In genomic region chr3:121749276-121750086, GRCh38 we compare ENCODE assay signal across 8 cellular contexts. TPM values are rescaled to one million over a fixed set of nuclear protein-coding genes. Genes with fewer than 3 reads are reported as not detected.
DNase-seq lines count a peak whose midpoint lies in the region; ATAC-seq, FAIRE-seq and TF ChIP-seq lines count a peak whose summit lies in the region.

Gene GOLGB1, minus strand, starts transcription at chr3:121749741. Its CDS starts 18,770 bp downstream, at chr3:121730971.

- no peaks in the 10 kb centered on the region for H3K27me3 ChIP-seq in BE2C

- peak; percentile 96 for ATAC-seq in HG03442 (IDR thresholded peaks at IDR 0.05; ENCODE audit: unreplicated experiment)

- no peak for TF ChIP-seq CTCF in BE2C (IDR thresholded peaks at IDR 0.05; ENCODE audit: low read depth, low read length)

- H3K4me3 ChIP-seq in BE2C (ENCODE audit: low read depth, low read length), result peak within 1 kb of the TSS; percentile 91

- no peaks in the 10 kb centered on the region for H3K9me3 ChIP-seq in BE2C

- peak; percentile 100 for FAIRE-seq in GM19239 (lab: Jason Lieb, UNC)

- no peaks in the 10 kb centered on the region for H3K36me3 ChIP-seq in BE2C

- DNase-seq in BE2C, result peak; percentile 91
- peak; percentile 89 for DNase-seq in GM19239 (ENCODE audit: insufficient read length, low spot score)
- DNase-seq in NCI-H510A treated with DMSO at 0.1 percent for 48 hours (lab: John Stamatoyannopoulos, UW), result peak; percentile 94
- DNase-seq in activated CD4-positive, alpha-beta T cell treated with anti-CD3 and anti-CD28 coated beads for 24 hours (ENCODE audit: low read depth in 2 of 2), result peak; percentile 85 to 87
- peak; percentile 100 for DNase-seq in kidney glomerular epithelial cell (lab: John Stamatoyannopoulos, UW)
- peak; percentile 77 to 78 for DNase-seq in stimulated activated CD4-positive, alpha-beta T cell treated with anti-CD3 and anti-CD28 coated beads, Interleukin-1b, Interleukin-23, amount 100 ng/mL, for 1 hour (ENCODE audit: low read depth in 2 of 2)

- peak within 1 kb of the TSS; percentile 58 for H3K27ac ChIP-seq in cingulate gyrus (ENCODE audit: low read depth, low read length)

- H3K4me1 ChIP-seq in BE2C, result peaks cover 5% of the 10 kb centered on the region; the same call in 1 of the 2 replicates

RNA-seq across cellular contexts. Expression of gene GOLGB1, which starts in this region (rescaled TPM):
- 24.6 TPM for polyA plus RNA-seq in BE2C (2012; ENCODE audit: insufficient read depth, insufficient read length, low read depth)

Comparison
In these comparisons a context has a peak if more than half of its experiments do, and no peak if none do; other contexts are left out.
1. Peak in every context shown above with its lines: DNase-seq, ATAC-seq, H3K4me3 ChIP-seq and H3K27ac ChIP-seq.